In genomic region chrX:67524428-67524827, GRCh38 we compare ENCODE assay signal across 16 cellular contexts. TPM values are rescaled to one million over a fixed set of nuclear protein-coding genes. Genes with fewer than 3 reads are reported as not detected.
A peak's percentile ranks its signal among the peaks of the same experiment; 100 is the strongest.
DNase-seq lines count a peak whose midpoint lies in the region; ATAC-seq and TF ChIP-seq lines count a peak whose summit lies in the region.
"Had no signal": no experiment of that assay in that cellular context is flagged by ENCODE, and none has a peak within 500 bp of the region (broad histone marks: within the 10 kb centered on the region; RNA-seq: fewer than 3 reads in every experiment).

No MANE protein-coding gene starts in this region.

- no peak for TF ChIP-seq POLR2A in thyroid gland (IDR thresholded peaks at IDR 0.05)

- DNase-seq in left lung = no peak
- DNase-seq in thyroid gland = peak; percentile 2 to 5
- no peak for DNase-seq in G401 (ENCODE audit: low spot score)
- DNase-seq in stimulated activated naive CD8-positive, alpha-beta T cell treated with anti-CD3 and anti-CD28 coated beads, Interleukin-15, amount 100 ng/mL, for 72 hours = no peak
- DNase-seq: Caco-2; CD4-positive, CD25-positive, alpha-beta regulatory T cell; CD8-positive, alpha-beta memory T cell; GDM1; GM23248 had no signal

- in situ Hi-C loops in G401 (cut with HindIII; ENCODE audit: low sequenced_read_pairs) = no loop called here

- 39 to 60% methylated on average over 2 of the region's 2 CpGs for WGBS in thyroid gland, 2 donors

- H3K27me3 Mint-ChIP-seq in stimulated activated naive CD8-positive, alpha-beta T cell treated with anti-CD3 and anti-CD28 coated beads, Interleukin-15, amount 100 ng/mL, for 72 hours = no peaks in the 10 kb centered on the region
- H3K27me3 Mint-ChIP-seq: B cell; CD4-positive, CD25-positive, alpha-beta regulatory T cell had no signal

- H3K36me3 ChIP-seq in OCI-LY3 (replicated peaks; ENCODE audit: low read depth, low read length) = no peaks in the 10 kb centered on the region
- H3K36me3 ChIP-seq in left lung = no peaks in the 10 kb centered on the region
- no peaks in the 10 kb centered on the region for H3K36me3 ChIP-seq in thyroid gland
- H3K36me3 ChIP-seq: BLaER1 treated with 17β-estradiol and CSF1 and Interleukin-3, amounts not matched to agents 10 nM and 100 nM; HAP-1 had no signal

- H3K4me3 Mint-ChIP-seq in stimulated activated naive CD8-positive, alpha-beta T cell treated with anti-CD3 and anti-CD28 coated beads, Interleukin-15, amount 100 ng/mL, for 72 hours = no peak overlapping the region
- H3K4me3 Mint-ChIP-seq: B cell; CD4-positive, CD25-positive, alpha-beta regulatory T cell; CD8-positive, alpha-beta memory T cell had no signal

- H3K4me3 ChIP-seq in OCI-LY3 (ENCODE audit: low read length) (no peak overlapping the region), left lung (no peak overlapping the region), thyroid gland (replicated peaks in 1 of 3) (no peak overlapping the region)
- H3K4me3 ChIP-seq: BLaER1 treated with 17β-estradiol and CSF1 and Interleukin-3, amounts not matched to agents 10 nM and 100 nM; GM23248; HAP-1 had no signal

- H3K27me3 ChIP-seq in OCI-LY3 (ENCODE audit: low read depth, low read length) = no peaks in the 10 kb centered on the region
- H3K27me3 ChIP-seq in left lung = peaks cover 0 to 14% of the 10 kb centered on the region in 2 donors
- H3K27me3 ChIP-seq in thyroid gland = no peaks in the 10 kb centered on the region
- H3K27me3 ChIP-seq: BLaER1 treated with 17β-estradiol and CSF1 and Interleukin-3, amounts not matched to agents 10 nM and 100 nM had no signal

- H3K79me2 ChIP-seq in OCI-LY3 (ENCODE audit: low read length) = no peaks in the 10 kb centered on the region

- no peak overlapping the region for H2AFZ ChIP-seq in OCI-LY3 (ENCODE audit: low read depth, low read length)
- H2AFZ ChIP-seq: GM23248 had no signal

- TF ChIP-seq CTCF in 22Rv1 (IDR thresholded peaks at IDR 0.05) (no peak), OCI-LY3 (IDR thresholded peaks at IDR 0.05; ENCODE audit: low read depth, low read length) (no peak), left lung (IDR thresholded peaks at IDR 0.05) (no peak), thyroid gland (IDR thresholded peaks at IDR 0.05) (no peak)

- intact Hi-C loops in left lung (cut with DNase I) (no loop called here), thyroid gland (cut with DNase I) (no loop called here)

- H3K4me1 Mint-ChIP-seq in stimulated activated naive CD8-positive, alpha-beta T cell treated with anti-CD3 and anti-CD28 coated beads, Interleukin-15, amount 100 ng/mL, for 72 hours = no peaks in the 10 kb centered on the region
- H3K4me1 Mint-ChIP-seq: B cell; CD4-positive, CD25-positive, alpha-beta regulatory T cell; CD8-positive, alpha-beta memory T cell had no signal

- H3K4me2 ChIP-seq in OCI-LY3 (ENCODE audit: low read length) = peak overlapping the region; percentile 69
- H3K4me2 ChIP-seq: BLaER1 treated with 17β-estradiol and CSF1 and Interleukin-3, amounts not matched to agents 10 nM and 100 nM had no signal

- H3K9me3 ChIP-seq in OCI-LY3 (ENCODE audit: insufficient read depth, low read length) (no peaks in the 10 kb centered on the region), left lung (no peaks in the 10 kb centered on the region), thyroid gland (no peaks in the 10 kb centered on the region)
- H3K9me3 ChIP-seq: Caco-2, HAP-1 had no signal

- no peak overlapping the region for H3K9ac ChIP-seq in OCI-LY3 (ENCODE audit: low read length)
- H3K9ac ChIP-seq: BLaER1 treated with 17β-estradiol and CSF1 and Interleukin-3, amounts not matched to agents 10 nM and 100 nM; GM23248 had no signal

- ATAC-seq in left lung = peak; percentile 57
- no peak for ATAC-seq in GM19351 (IDR thresholded peaks at IDR 0.05; ENCODE audit: unreplicated experiment)
- no peak for ATAC-seq in stimulated activated naive CD8-positive, alpha-beta T cell treated with anti-CD3 and anti-CD28 coated beads, Interleukin-15, amount 100 ng/mL, for 72 hours

- no peaks in the 10 kb centered on the region for H4K20me1 ChIP-seq in OCI-LY3 (ENCODE audit: insufficient read depth, low read length)
- H4K20me1 ChIP-seq: BLaER1 treated with 17β-estradiol and CSF1 and Interleukin-3, amounts not matched to agents 10 nM and 100 nM had no signal

- peaks cover 33% of the 10 kb centered on the region for H3K4me1 ChIP-seq in OCI-LY3 (ENCODE audit: low read length)
- no peaks in the 10 kb centered on the region for H3K4me1 ChIP-seq in left lung
- H3K4me1 ChIP-seq in thyroid gland = peaks cover 0 to 3% of the 10 kb centered on the region in 2 donors
- H3K4me1 ChIP-seq: BLaER1 treated with 17β-estradiol and CSF1 and Interleukin-3, amounts not matched to agents 10 nM and 100 nM; Caco-2 had no signal

- H3K9me3 Mint-ChIP-seq in stimulated activated naive CD8-positive, alpha-beta T cell treated with anti-CD3 and anti-CD28 coated beads, Interleukin-15, amount 100 ng/mL, for 72 hours = no peaks in the 10 kb centered on the region
- H3K9me3 Mint-ChIP-seq: CD8-positive, alpha-beta memory T cell had no signal

- peak overlapping the region; percentile 97 for H3K27ac ChIP-seq in 22Rv1
- peak overlapping the region; percentile 79; the same call in 1 of the 2 replicates for H3K27ac ChIP-seq in OCI-LY3 (ENCODE audit: low read length)
- no peak overlapping the region for H3K27ac ChIP-seq in left lung
- H3K27ac ChIP-seq in thyroid gland = peak overlapping the region in 1 of 3 donors; percentile 22
- H3K27ac ChIP-seq: BLaER1 treated with 17β-estradiol and CSF1 and Interleukin-3, amounts not matched to agents 10 nM and 100 nM; GM23248 had no signal

- peak overlapping the region in 1 of 2 donors; percentile 25 for H3K27ac Mint-ChIP-seq in stimulated activated naive CD8-positive, alpha-beta T cell treated with anti-CD3 and anti-CD28 coated beads, Interleukin-15, amount 100 ng/mL, for 72 hours
- H3K27ac Mint-ChIP-seq: B cell; CD4-positive, CD25-positive, alpha-beta regulatory T cell; CD8-positive, alpha-beta memory T cell had no signal

RNA-seq across cellular contexts. Expression of gene AR, which starts 19.4 kb away (rescaled TPM):
- total RNA-seq in left lung (1 to 10 TPM; 3.9 to 4.3 TPM), thyroid gland (10 to 100 TPM in 3 of 4 donors, 1 to 10 TPM in 1; 5.2 to 15.0 (median 11.6) TPM)
- total RNA-seq in G401 (2014; rRNA removed; shearing (Covaris generic)) = not detected in 2 replicates
- total RNA-seq: B cell; CD8-positive, alpha-beta memory T cell; HT-29 had no signal

Comparison
In these comparisons a context has a peak if more than half of its experiments do, and no peak if none do; other contexts are left out.
1. H3K27ac ChIP-seq: peak in 22Rv1 (single experiment) and OCI-LY3 (single experiment); none in left lung (0 of 2).
2. DNase-seq: peak in thyroid gland (2 of 2); none in left lung (0 of 2), G401 (single experiment) and stimulated activated naive CD8-positive, alpha-beta T cell treated with anti-CD3 and anti-CD28 coated beads, Interleukin-15, amount 100 ng/mL, for 72 hours (0 of 2).